Comparison of ENCODE assay signal across 19 cellular contexts in the genomic region with DNA sequence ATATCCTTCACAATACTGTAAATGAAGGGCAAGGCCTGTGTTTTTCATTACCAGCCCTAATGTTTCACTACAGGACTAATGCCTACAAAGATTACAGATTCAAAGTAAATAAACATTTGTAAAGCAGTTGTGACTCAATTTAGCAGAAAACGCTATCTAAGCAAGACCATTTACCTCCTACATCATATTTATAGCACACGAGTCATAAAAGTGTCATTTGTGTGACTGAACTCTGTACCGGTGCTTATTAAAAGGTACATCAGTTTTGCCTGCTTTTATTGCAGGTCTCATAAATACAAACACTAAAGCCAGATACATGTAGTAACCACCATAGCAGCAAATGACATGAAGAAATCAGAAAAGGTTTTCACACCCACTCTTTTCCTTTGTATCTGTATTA.
"Had no signal": no experiment of that assay in that cellular context is flagged by ENCODE, and none has a peak within 500 bp of the region (broad histone marks: within the 10 kb centered on the region; RNA-seq: fewer than 3 reads in every experiment).

No MANE protein-coding gene starts in this region.

- H3K27ac ChIP-seq: ascending aorta, psoas muscle, right lobe of liver had no signal

- H3K36me3 ChIP-seq: right lobe of liver had no signal

- H3K9me3 Mint-ChIP-seq: activated naive CD4-positive, alpha-beta T cell treated with anti-CD3 and anti-CD28 coated beads for 36 hours; activated naive CD8-positive, alpha-beta T cell treated with anti-CD3 and anti-CD28 coated beads, Interleukin-2, amount 50 U/mL, for 24 hours; activated T-helper 2 cell treated with anti-CD3 and anti-CD28 coated beads, Interferon-gamma antibody, Interleukin-2, Interleukin-4, amounts not matched to agents 10 μg/mL and 5 μg/mL and 100 μg/mL, durations not matched to agents 14 hours and 24 hours and 36 hours; endodermal cell; nephron had no signal

- H3K4me3 ChIP-seq: ascending aorta, psoas muscle, right lobe of liver had no signal

- H3K27ac Mint-ChIP-seq: activated naive CD4-positive, alpha-beta T cell treated with anti-CD3 and anti-CD28 coated beads for 36 hours; activated naive CD8-positive, alpha-beta T cell treated with anti-CD3 and anti-CD28 coated beads, Interleukin-2, amount 50 U/mL, for 24 hours; activated T-helper 2 cell treated with anti-CD3 and anti-CD28 coated beads, Interferon-gamma antibody, Interleukin-2, Interleukin-4, amounts not matched to agents 10 μg/mL and 5 μg/mL and 100 μg/mL, durations not matched to agents 14 hours and 24 hours and 36 hours; endodermal cell had no signal

- H3K4me1 Mint-ChIP-seq: activated naive CD8-positive, alpha-beta T cell treated with anti-CD3 and anti-CD28 coated beads, Interleukin-2, amount 50 U/mL, for 24 hours; endodermal cell; nephron had no signal

- H3K27me3 ChIP-seq: ascending aorta, right lobe of liver had no signal

- H3K9me3 ChIP-seq: ascending aorta, psoas muscle, right lobe of liver had no signal

- H3K4me3 Mint-ChIP-seq: activated naive CD4-positive, alpha-beta T cell treated with anti-CD3 and anti-CD28 coated beads for 36 hours; activated naive CD8-positive, alpha-beta T cell treated with anti-CD3 and anti-CD28 coated beads, Interleukin-2, amount 50 U/mL, for 24 hours; endodermal cell; nephron had no signal

- FAIRE-seq: kidney had no signal

- H3K4me1 ChIP-seq: ascending aorta, psoas muscle had no signal

- ATAC-seq: activated naive CD8-positive, alpha-beta T cell treated with anti-CD3 and anti-CD28 coated beads, Interleukin-2, amount 50 U/mL, for 24 hours; left ventricle myocardium superior; psoas muscle; right lobe of liver had no signal

- H3K27me3 Mint-ChIP-seq: activated naive CD8-positive, alpha-beta T cell treated with anti-CD3 and anti-CD28 coated beads, Interleukin-2, amount 50 U/mL, for 24 hours had no signal

- DNase-seq: activated CD4-positive, alpha-beta T cell treated with anti-CD3 and anti-CD28 coated beads, Interleukin-2, amount 50 U/mL, for 4 hours; activated naive CD4-positive, alpha-beta T cell treated with anti-CD3 and anti-CD28 coated beads for 36 hours; activated naive CD8-positive, alpha-beta T cell treated with anti-CD3 and anti-CD28 coated beads, Interleukin-2, amount 50 U/mL, for 24 hours; activated T-cell treated with anti-CD3 and anti-CD28 coated beads for 4 hours; endodermal cell; erythroblast; hippocampal formation; kidney; left ventricle myocardium superior; mesendoderm; nucleus accumbens; psoas muscle; right lobe of liver; stimulated activated CD4-positive, alpha-beta T cell treated with anti-CD3 and anti-CD28 coated beads, Interleukin-1b, Interleukin-23, amount 100 ng/mL, for 48 hours; T-helper 1 cell; T1000 had no signal
